13 cellular contexts compared by ENCODE assay signal in genomic region chr12:15540469-15540872, GRCh38.
DNase-seq lines count a peak whose midpoint lies in the region; ATAC-seq and TF ChIP-seq lines count a peak whose summit lies in the region.
"Had no signal": no experiment of that assay in that cellular context is flagged by ENCODE, and none has a peak within 500 bp of the region (broad histone marks: within the 10 kb centered on the region; RNA-seq: fewer than 3 reads in every experiment).

No MANE protein-coding gene starts in this region.

- peaks cover under 1% of the 10 kb centered on the region for H3K4me1 ChIP-seq in RWPE2 (ENCODE audit: insufficient read depth, poor library complexity, severe bottlenecking)
- peaks cover 0 to 96% (median 39%) of the 10 kb centered on the region in 4 donors for H3K4me1 ChIP-seq in tibial artery
- H3K4me1 ChIP-seq in right cardiac atrium (ENCODE audit: control insufficient read depth, insufficient read depth, low read length): no peaks in the 10 kb centered on the region
- H3K4me1 ChIP-seq: right atrium auricular region had no signal

- WGBS in right cardiac atrium: 57% methylated on average over 1 of the region's 1 CpG

- no peak overlapping the region for H3K4me3 ChIP-seq in RWPE2 (ENCODE audit: severe bottlenecking)
- no peak overlapping the region for H3K4me3 ChIP-seq in fibroblast of pulmonary artery (replicated peaks; ENCODE audit: low read depth, low read length)
- H3K4me3 ChIP-seq in tibial artery: no peak overlapping the region
- no peak overlapping the region for H3K4me3 ChIP-seq in right cardiac atrium (ENCODE audit: low read length)
- H3K4me3 ChIP-seq: right atrium auricular region had no signal

- intact Hi-C loops in tibial artery (cut with DNase I; ENCODE audit: low total_unique reads) (no loop called here), right cardiac atrium (cut with DNase I) (no loop called here)

- no peaks in the 10 kb centered on the region for H3K9me3 ChIP-seq in RWPE2 (ENCODE audit: severe bottlenecking)
- no peaks in the 10 kb centered on the region for H3K9me3 ChIP-seq in tibial artery
- H3K9me3 ChIP-seq in right cardiac atrium (ENCODE audit: control insufficient read depth, low read length): no peaks in the 10 kb centered on the region
- H3K9me3 ChIP-seq: right atrium auricular region had no signal

- peak; percentile 35 for ATAC-seq in RWPE2 (ENCODE audit: low read depth)
- ATAC-seq in right cardiac atrium: no peak

- H3K36me3 ChIP-seq in RWPE2 (ENCODE audit: low read depth) (no peaks in the 10 kb centered on the region), tibial artery (no peaks in the 10 kb centered on the region)
- H3K36me3 ChIP-seq: right atrium auricular region had no signal

- DNase-seq in GM04504 (ENCODE audit: low read depth) (peak; percentile 61), RWPE2 (ENCODE audit: low spot score) (no peak), fibroblast of pulmonary artery (ENCODE audit: low read depth) (peak; percentile 56), tibial artery (no peak), right cardiac atrium (no peak), mesenteric fat pad (ENCODE audit: low spot score) (no peak), NCI-H2029 (lab: John Stamatoyannopoulos, UW) (no peak)
- DNase-seq: activated CD4-positive, alpha-beta T cell treated with anti-CD3 and anti-CD28 coated beads for 1 hour; activated T-cell treated with anti-CD3 and anti-CD28 coated beads, Interleukin-2, amount 50 U/mL, for 1 hour; H9; NCI-H1694 treated with DMSO at 0.1 percent for 48 hours; substantia nigra had no signal

- H3K27ac ChIP-seq in RWPE2 (ENCODE audit: poor library complexity, severe bottlenecking) (peak overlapping the region; percentile 12), tibial artery (peak overlapping the region; percentile 72 to 75), right cardiac atrium (ENCODE audit: low read length) (no peak overlapping the region)
- H3K27ac ChIP-seq: right atrium auricular region had no signal

- H3K27me3 ChIP-seq in RWPE2 (ENCODE audit: insufficient read depth, poor library complexity, severe bottlenecking) (no peaks in the 10 kb centered on the region), tibial artery (no peaks in the 10 kb centered on the region), right cardiac atrium (ENCODE audit: control insufficient read depth, insufficient read depth) (no peaks in the 10 kb centered on the region)
- H3K27me3 ChIP-seq: right atrium auricular region had no signal

- TF ChIP-seq CTCF in RWPE2 (IDR thresholded peaks at IDR 0.05; ENCODE audit: poor library complexity, severe bottlenecking) (no peak), fibroblast of pulmonary artery (IDR thresholded peaks at IDR 0.05; ENCODE audit: low read length, missing control alignments) (no peak), tibial artery (IDR thresholded peaks at IDR 0.05) (no peak)

Comparison
In these comparisons a context has a peak if more than half of its experiments do, and no peak if none do; other contexts are left out.
1. DNase-seq: peak in GM04504 (single experiment) and fibroblast of pulmonary artery (single experiment); none in RWPE2 (single experiment), tibial artery (0 of 2), right cardiac atrium (0 of 3), mesenteric fat pad (single experiment) and NCI-H2029 (single experiment).